Comparison of ENCODE assay signal across 36 cellular contexts in genomic region chr9:85964949-85965348, GRCh38.
"Had no signal": no experiment of that assay in that cellular context is flagged by ENCODE, and none has a peak within 500 bp of the region (broad histone marks: within the 10 kb centered on the region; RNA-seq: fewer than 3 reads in every experiment).

No MANE protein-coding gene starts in this region.

- H3K36me3 ChIP-seq: breast epithelium had no signal

- DNase-seq: activated CD4-positive, alpha-beta T cell treated with anti-CD3 and anti-CD28 coated beads for 48 hours; activated CD4-positive, alpha-beta T cell treated with anti-CD3 and anti-CD28 coated beads, Interleukin-2, amount 50 U/mL, for 48 hours; activated CD8-positive, alpha-beta memory T cell treated with anti-CD3 and anti-CD28 coated beads for 24 hours; activated effector memory CD4-positive, alpha-beta T cell treated with anti-CD3 and anti-CD28 coated beads, Interleukin-2, amount 50 U/mL, for 16 hours; activated naive CD4-positive, alpha-beta T cell treated with Interleukin-2 at 50 U/mL for 16 hours; activated naive CD8-positive, alpha-beta T cell treated with anti-CD3 and anti-CD28 coated beads, Interleukin-2, amount 10 ng/mL, durations not matched to agents 7 days and 5 days; activated T-cell treated with anti-CD3 and anti-CD28 coated beads, Interleukin-2, amount 50 U/mL, for 4 hours; amygdala; body of pancreas; Kasumi-1; KG1; MG63; NCI-H1048; NCI-H1105 treated with DMSO at 0.1 percent for 48 hours; NCI-H1436; NCI-H1694; NCI-H1930; NCI-H345; NCI-H524 treated with DMSO at 0.1 percent for 48 hours; NCI-H748 treated with DMSO at 0.1 percent for 48 hours; NK-92 treated with Interleukin-12 subunit alpha and Interleukin-12 subunit beta, amount 100 ng/mL, for 24 hours; PC-3; Peyer's patch; SIG-M5; T-cell had no signal

- ATAC-seq: activated CD4-positive, CD25-positive, alpha-beta regulatory T cell treated with anti-CD3 and anti-CD28 coated beads, Interleukin-2, amount 50 U/mL, for 24 hours; activated T-cell treated with anti-CD3 and anti-CD28 coated beads, Interleukin-2, amount 50 U/mL, for 4 hours; body of pancreas; PC-3; Right ventricle myocardium inferior; SK-N-SH treated with all-trans-retinoic acid at 6 μM for 48 hours; T-cell; WTC11 had no signal

- H3K9me3 ChIP-seq: ascending aorta, body of pancreas, breast epithelium, MG63, Peyer's patch had no signal

- H3K4me3 ChIP-seq: ascending aorta, body of pancreas, breast epithelium, coronary artery, MG63, Peyer's patch had no signal

- H3K27ac Mint-ChIP-seq: activated naive CD4-positive, alpha-beta T cell treated with anti-CD3 and anti-CD28 coated beads, Interleukin-2, amount 50 U/mL, for 24 hours; activated naive CD8-positive, alpha-beta T cell treated with anti-CD3 and anti-CD28 coated beads, Interleukin-2, amount 10 ng/mL, durations not matched to agents 7 days and 5 days; activated T-helper 1 cell treated with anti-CD3 and anti-CD28 coated beads, Interleukin-12 subunit alpha, Interleukin-12 subunit beta, Interleukin-2, Interleukin-4 antibody, amounts not matched to agents 30 ng/mL and 10 ng/mL and 1 ng/mL, durations not matched to agents 14 hours and 24 hours and 36 hours; T-cell had no signal

- H3K4me1 ChIP-seq: breast epithelium had no signal

- H3K27me3 ChIP-seq: ascending aorta, body of pancreas, breast epithelium, MG63, Peyer's patch had no signal

- H3K27me3 Mint-ChIP-seq: activated naive CD4-positive, alpha-beta T cell treated with anti-CD3 and anti-CD28 coated beads, Interleukin-2, amount 50 U/mL, for 24 hours; activated naive CD8-positive, alpha-beta T cell treated with anti-CD3 and anti-CD28 coated beads, Interleukin-2, amount 10 ng/mL, durations not matched to agents 7 days and 5 days; T-cell had no signal

- H3K4me3 Mint-ChIP-seq: activated naive CD4-positive, alpha-beta T cell treated with anti-CD3 and anti-CD28 coated beads, Interleukin-2, amount 50 U/mL, for 24 hours; activated naive CD8-positive, alpha-beta T cell treated with anti-CD3 and anti-CD28 coated beads, Interleukin-2, amount 10 ng/mL, durations not matched to agents 7 days and 5 days; activated T-cell treated with anti-CD3 and anti-CD28 coated beads, Interleukin-2, amount 50 U/mL, for 4 hours; activated T-helper 1 cell treated with anti-CD3 and anti-CD28 coated beads, Interleukin-12 subunit alpha, Interleukin-12 subunit beta, Interleukin-2, Interleukin-4 antibody, amounts not matched to agents 30 ng/mL and 10 ng/mL and 1 ng/mL, durations not matched to agents 14 hours and 24 hours and 36 hours; T-cell; WTC11 had no signal

- H3K27ac ChIP-seq: ascending aorta, body of pancreas, breast epithelium, coronary artery, Peyer's patch, RWPE1 had no signal

- H3K4me1 Mint-ChIP-seq: activated naive CD8-positive, alpha-beta T cell treated with anti-CD3 and anti-CD28 coated beads, Interleukin-2, amount 10 ng/mL, durations not matched to agents 7 days and 5 days; T-cell had no signal

- H3K9me3 Mint-ChIP-seq: activated naive CD4-positive, alpha-beta T cell treated with anti-CD3 and anti-CD28 coated beads, Interleukin-2, amount 50 U/mL, for 24 hours; activated naive CD8-positive, alpha-beta T cell treated with anti-CD3 and anti-CD28 coated beads, Interleukin-2, amount 10 ng/mL, durations not matched to agents 7 days and 5 days; activated T-cell treated with anti-CD3 and anti-CD28 coated beads, Interleukin-2, amount 50 U/mL, for 4 hours; activated T-helper 1 cell treated with anti-CD3 and anti-CD28 coated beads, Interleukin-12 subunit alpha, Interleukin-12 subunit beta, Interleukin-2, Interleukin-4 antibody, amounts not matched to agents 30 ng/mL and 10 ng/mL and 1 ng/mL, durations not matched to agents 14 hours and 24 hours and 36 hours; T-cell; WTC11 had no signal

- FAIRE-seq: TTC549 had no signal
